ENCODE assay signal across 8 cellular contexts in genomic region chr10:98262571-98262970, GRCh38. TPM values are rescaled to one million over a fixed set of nuclear protein-coding genes. Genes with fewer than 3 reads are reported as not detected.
DNase-seq lines count a peak whose midpoint lies in the region; ATAC-seq, FAIRE-seq and TF ChIP-seq lines count a peak whose summit lies in the region.

No MANE protein-coding gene starts in this region.

- TF ChIP-seq CTCF in A673 (conservative IDR thresholded peaks at IDR 0.05; ENCODE audit: low read depth, low read length) (peak; percentile 33), GM12873 (IDR thresholded peaks at IDR 0.05; ENCODE audit: insufficient read depth, low read depth, low read length, missing control alignments) (peak; percentile 64), parathyroid adenoma (IDR thresholded peaks at IDR 0.05) (peak; percentile 24)

- no peak overlapping the region for H3K9ac ChIP-seq in parathyroid adenoma

- H3K4me1 ChIP-seq in A673 (ENCODE audit: insufficient read depth, low read length, poor library complexity, severe bottlenecking) (no peaks in the 10 kb centered on the region), parathyroid adenoma (peaks cover 2% of the 10 kb centered on the region), small intestine (ENCODE audit: control insufficient read depth in 2 of 2, insufficient read depth in 1 of 2, low read depth in 1 of 2, low read length in 1 of 2) (no peaks in the 10 kb centered on the region)
- H3K4me1 ChIP-seq in effector memory CD4-positive, alpha-beta T cell (ENCODE audit: control insufficient read depth, insufficient read depth, low read length, poor library complexity, severe bottlenecking), result no peaks in the 10 kb centered on the region

- POLR2A ChIA-PET in A673 (lab: Charles Lee; ENCODE audit: low non-redundant PET), result no interaction called here

- intact Hi-C loops in A673 (cut with micrococcal nuclease; ENCODE audit: unreplicated experiment), result no loop called here

- DNase-seq in A673 (ENCODE audit: low spot score), result no peak
- peak; percentile 40 for DNase-seq in OCI-M1 (lab: John Stamatoyannopoulos, UW)
- DNase-seq in effector memory CD4-positive, alpha-beta T cell, result no peak
- no peak for DNase-seq in small intestine
- DNase-seq in NCI-H2171 treated with DMSO at 0.1 percent for 48 hours (lab: John Stamatoyannopoulos, UW), result no peak

- CTCF ChIA-PET in A673 (lab: Charles Lee), result no interaction called here

- no TSS peak for BruUV-seq in A673 (replicated peaks; lab: Mats Ljungman, UMichigan)

- peak; percentile 50 for ATAC-seq in esophagus mucosa

- WGBS in small intestine, 3 donors, result 56 to 71% (median 71%) methylated on average over 7 of the region's 7 CpGs

- H3K27me3 ChIP-seq in A673 (replicated peaks; ENCODE audit: insufficient read depth, low read depth, low read length, poor library complexity) (no peaks in the 10 kb centered on the region), parathyroid adenoma (ENCODE audit: control insufficient read depth, insufficient read depth, low read length) (no peaks in the 10 kb centered on the region), small intestine (ENCODE audit: control insufficient read depth in 2 of 2, insufficient read depth in 2 of 2, low read length in 2 of 2) (no peaks in the 10 kb centered on the region)
- H3K27me3 ChIP-seq in effector memory CD4-positive, alpha-beta T cell (replicated peaks; ENCODE audit: control insufficient read depth, insufficient read depth, low read length, poor library complexity, severe bottlenecking), result peaks cover 1% of the 10 kb centered on the region

- H3K4me2 ChIP-seq in parathyroid adenoma (ENCODE audit: low read length), result no peak overlapping the region

- H3K27ac ChIP-seq in A673 (ENCODE audit: low read depth, low read length, poor library complexity, severe bottlenecking) (no peak overlapping the region), parathyroid adenoma (no peak overlapping the region), small intestine (ENCODE audit: low read depth in 1 of 2, low read length in 1 of 2) (no peak overlapping the region)
- no peak overlapping the region for H3K27ac ChIP-seq in effector memory CD4-positive, alpha-beta T cell (ENCODE audit: insufficient read depth, low read length, poor library complexity, severe bottlenecking)

- no peak for FAIRE-seq in small intestine (lab: Jason Lieb, UNC)

- H3K9me3 ChIP-seq in A673 (ENCODE audit: low read depth, low read length, poor library complexity, severe bottlenecking) (no peaks in the 10 kb centered on the region), parathyroid adenoma (ENCODE audit: control insufficient read depth, low read length) (no peaks in the 10 kb centered on the region), small intestine (ENCODE audit: control insufficient read depth, low read depth) (no peaks in the 10 kb centered on the region)
- no peaks in the 10 kb centered on the region for H3K9me3 ChIP-seq in effector memory CD4-positive, alpha-beta T cell (ENCODE audit: control insufficient read depth, low read length)

- no peaks in the 10 kb centered on the region for H3K79me2 ChIP-seq in parathyroid adenoma

- H3K4me3 ChIP-seq in A673 (ENCODE audit: low read depth, low read length, poor library complexity, severe bottlenecking) (no peak overlapping the region), parathyroid adenoma (ENCODE audit: low read depth, low read length) (no peak overlapping the region), small intestine (ENCODE audit: low read depth in 1 of 2, low read length in 2 of 2) (no peak overlapping the region)
- H3K4me3 ChIP-seq in effector memory CD4-positive, alpha-beta T cell (ENCODE audit: insufficient read depth, low read depth, low read length, poor library complexity, severe bottlenecking), result no peak overlapping the region

- H3K36me3 ChIP-seq in A673 (ENCODE audit: insufficient read depth, low read length, poor library complexity, severe bottlenecking) (no peaks in the 10 kb centered on the region), parathyroid adenoma (ENCODE audit: control insufficient read depth, insufficient read depth, low read length) (no peaks in the 10 kb centered on the region), small intestine (ENCODE audit: control insufficient read depth in 2 of 2, insufficient read depth in 2 of 2, low read length in 2 of 2) (no peaks in the 10 kb centered on the region)
- H3K36me3 ChIP-seq in effector memory CD4-positive, alpha-beta T cell (ENCODE audit: control insufficient read depth, insufficient read depth, low read length), result no peaks in the 10 kb centered on the region

- H2AFZ ChIP-seq in parathyroid adenoma, result no peak overlapping the region

RNA-seq across cellular contexts. Expression of gene LOXL4, which starts 5.4 kb away (rescaled TPM):
- total RNA-seq in A673 (2021) (0.11 TPM in 1 of 2 replicates, not detected in the other), esophagus mucosa (1.1 TPM)
- polyA plus RNA-seq in small intestine, result under 1 TPM in 2 of 3 donors, not detected in 1; 0.27 to 0.72 TPM
